ENCODE assay signal across 8 cellular contexts in genomic region chr17:76737082-76737675, GRCh38. TPM values are rescaled to one million over a fixed set of nuclear protein-coding genes. Genes with fewer than 3 reads are reported as not detected.
DNase-seq lines count a peak whose midpoint lies in the region; ATAC-seq, FAIRE-seq and TF ChIP-seq lines count a peak whose summit lies in the region.

SRSF2 (minus strand) TSS chr17:76737331; CDS start chr17:76737160, 171 bp downstream.

- POLR2A ChIA-PET in OCI-LY7 (lab: Charles Lee) = interaction anchor here (0.7 to 2.6 kb wide), 4 partner anchors 9 to 66 kb away, joined by 3 to 12 read pairs (median 7); no protein-coding TSS in a partner anchor
- POLR2A ChIA-PET in endothelial cell of umbilical vein (lab: Charles Lee) = interaction anchor here (0.7 to 2.7 kb wide), 6 partner anchors 9 to 66 kb away, joined by 3 to 21 read pairs (median 4); partner anchors contain the start of genes JMJD6 and METTL23

- FAIRE-seq in D721Med (lab: Jason Lieb, UNC) = no peak
- peak; percentile 93 for FAIRE-seq in endothelial cell of umbilical vein (lab: Jason Lieb, UNC)

- TF ChIP-seq CTCF in D721Med (IDR thresholded peaks at IDR 0.05; ENCODE audit: insufficient read depth, missing control alignments) (no peak), OCI-LY7 (conservative IDR thresholded peaks at IDR 0.05; ENCODE audit: low read length) (no peak), endothelial cell of umbilical vein (IDR thresholded peaks at IDR 0.05; ENCODE audit: extremely low read depth in 1 of 2, insufficient read depth in 1 of 2, low read depth in 1 of 2, low read length in 2 of 2) (no peak)

- H3K9ac ChIP-seq in endothelial cell of umbilical vein (replicated peaks; ENCODE audit: extremely low read depth, insufficient read depth, low read length) = peak within 1 kb of the TSS; percentile 97

- H2AFZ ChIP-seq in OCI-LY7 (ENCODE audit: low read length) = peak within 1 kb of the TSS; percentile 44; the same call in 1 of the 2 replicates
- H2AFZ ChIP-seq in endothelial cell of umbilical vein (ENCODE audit: low read depth, low read length) = peak within 1 kb of the TSS; percentile 87

- TF ChIP-seq POLR2A in endothelial cell of umbilical vein (IDR thresholded peaks at IDR 0.05; ENCODE audit: low read depth, low read length) = peak; percentile 100

- ATAC-seq in GM21526 (IDR thresholded peaks at IDR 0.05; ENCODE audit: low FRiP score, unreplicated experiment) = peak; percentile 48

- no peaks in the 10 kb centered on the region for H3K9me2 ChIP-seq in OCI-LY7 (ENCODE audit: insufficient read depth, low read length)

- H3K9me3 ChIP-seq in OCI-LY7 (ENCODE audit: low read length) (no peaks in the 10 kb centered on the region), endothelial cell of umbilical vein (replicated peaks; ENCODE audit: control insufficient read depth, insufficient read depth, low read length) (no peaks in the 10 kb centered on the region)

- intact Hi-C loops in OCI-LY7 (cut with micrococcal nuclease; ENCODE audit: unreplicated experiment) = loop anchor here (1.0 to 10.0 kb wide), 8 partner anchors 11 to 1072 kb away; partner anchors contain the start of genes JMJD6, METTL23, RECQL5 and SAP30BP
- intact Hi-C loops in endothelial cell of umbilical vein (cut with micrococcal nuclease) = loop anchor here (1.0 to 5.0 kb wide), 4 partner anchors 11 to 403 kb away; partner anchors contain the start of genes JMJD6, METTL23 and SEC14L1

- H3K9me1 ChIP-seq in endothelial cell of umbilical vein (replicated peaks; ENCODE audit: control insufficient read depth, extremely low read depth, insufficient read depth, low read length) = no peaks in the 10 kb centered on the region

- H4K20me1 ChIP-seq in OCI-LY7 (ENCODE audit: insufficient read depth, low read length) (peaks cover 36% of the 10 kb centered on the region), endothelial cell of umbilical vein (replicated peaks; ENCODE audit: control insufficient read depth, extremely low read depth, insufficient read depth, low read length) (peaks cover 6% of the 10 kb centered on the region)

- H3K4me1 ChIP-seq in OCI-LY7 (ENCODE audit: insufficient read depth, low read length, poor library complexity, severe bottlenecking) (peaks cover 53% of the 10 kb centered on the region), endothelial cell of umbilical vein (ENCODE audit: control insufficient read depth, extremely low read depth, insufficient read depth, low read length) (peaks cover 38% of the 10 kb centered on the region)

- H3K4me2 ChIP-seq in OCI-LY7 (ENCODE audit: low read length) (peak within 1 kb of the TSS; percentile 96), endothelial cell of umbilical vein (ENCODE audit: insufficient read depth, low read length) (peak within 1 kb of the TSS; percentile 99)

- dilution Hi-C loops in endothelial cell of umbilical vein (cut with MboI; ENCODE audit: extremely low pct_ligation_motif_present, low sequenced_read_pairs) = no loop called here

- CTCF ChIA-PET in OCI-LY7 (lab: Charles Lee; ENCODE audit: unreplicated experiment) = interaction anchor here (0.6 kb wide), 1 partner anchor 356 kb away, joined by 3 read pairs; no protein-coding TSS in a partner anchor
- CTCF ChIA-PET in endothelial cell of umbilical vein (lab: Charles Lee) = interaction anchor here (2.1 to 3.8 kb wide), 2 partner anchors 10 to 18 kb away, joined by 5 to 22 read pairs; partner anchors contain the start of genes JMJD6 and METTL23

- DNase-seq in D721Med (ENCODE audit: insufficient read length, low spot score) (peak; percentile 69), HuH-7.5 (ENCODE audit: low spot score) (peak; percentile 87), OCI-LY7 (ENCODE audit: low spot score) (peak; percentile 100), activated T-cell treated with anti-CD3 and anti-CD28 coated beads for 1 hour (ENCODE audit: low read depth) (peak; percentile 97), endothelial cell of umbilical vein (ENCODE audit: low read depth, low spot score) (peak; percentile 99), middle frontal gyrus (ENCODE audit: extremely low spot score, low spot score) (peak; percentile 98)
- peak; percentile 97 for DNase-seq in stimulated activated CD8-positive, alpha-beta memory T cell treated with anti-CD3 and anti-CD28 coated beads, Interleukin-2, amount 100 ng/mL, for 48 hours (ENCODE audit: low read depth in 2 of 2)

- BruUV-seq in OCI-LY7 (replicated peaks; lab: Mats Ljungman, UMichigan) (no TSS peak), endothelial cell of umbilical vein (replicated peaks; lab: Mats Ljungman, UMichigan) (TSS peak; percentile 32)

- peaks cover 80% of the 10 kb centered on the region for H3K79me2 ChIP-seq in OCI-LY7 (ENCODE audit: insufficient read depth, low read depth, low read length)
- H3K79me2 ChIP-seq in endothelial cell of umbilical vein (ENCODE audit: control insufficient read depth, insufficient read depth, low read length) = peaks cover 59% of the 10 kb centered on the region

- H3K4me3 ChIP-seq in OCI-LY7 (ENCODE audit: low read depth, low read length, poor library complexity, severe bottlenecking) (peak within 1 kb of the TSS; percentile 77), endothelial cell of umbilical vein (replicated peaks in 1 of 3; ENCODE audit: insufficient read depth in 1 of 3, low read depth in 1 of 3, low read length in 3 of 3) (peak within 1 kb of the TSS; percentile 82 to 96 (median 90))

- H3K27ac ChIP-seq in OCI-LY7 (ENCODE audit: low read depth, low read length, poor library complexity, severe bottlenecking) (peak within 1 kb of the TSS; percentile 92), endothelial cell of umbilical vein (ENCODE audit: insufficient read depth, low read depth, low read length) (peak within 1 kb of the TSS; percentile 92)

- H3K36me3 ChIP-seq in OCI-LY7 (ENCODE audit: insufficient read depth, low read length) (peaks cover 70% of the 10 kb centered on the region), endothelial cell of umbilical vein (ENCODE audit: control insufficient read depth in 2 of 2, extremely low read depth in 1 of 2, insufficient read depth in 2 of 2, low read length in 2 of 2) (peaks cover 6 to 30% of the 10 kb centered on the region in 2 experiments)

- H3K27me3 ChIP-seq in endothelial cell of umbilical vein (ENCODE audit: control insufficient read depth in 2 of 2, insufficient read depth in 2 of 2, low read length in 2 of 2) = no peaks in the 10 kb centered on the region

TF ChIP-seq in endothelial cell of umbilical vein, 7 proteins besides CTCF, POLR2A, EP300 and RAD21:
- peak; percentile 100 for TF ChIP-seq POLR2AphosphoS5 (IDR thresholded peaks at IDR 0.05; ENCODE audit: insufficient read depth, low read depth, low read length)
- TF ChIP-seq EZH2 (IDR thresholded peaks at IDR 0.05; ENCODE audit: borderline replicate concordance, low read depth, low read length, severe bottlenecking) = no peak
- TF ChIP-seq MYC (IDR thresholded peaks at IDR 0.05; ENCODE audit: low read depth, low read length) = peak; percentile 31

RNA-seq across cellular contexts. Expression of gene SRSF2, which starts in this region (rescaled TPM):
- total RNA-seq in OCI-LY7 (2014; rRNA removed; shearing (Covaris generic)) = 1,143 and 2,207 TPM in 2 replicates
- total RNA-seq in OCI-LY7 (2022) (619 and 683 TPM in 2 replicates), endothelial cell of umbilical vein (303 and 307 TPM in 2 replicates)
- 283 and 380 TPM in 2 replicates for polyA plus RNA-seq in endothelial cell of umbilical vein
- 151 and 197 TPM in 2 replicates for polyA plus RNA-seq in endothelial cell of umbilical vein (2011; cell fraction: cytosol; rRNA removed)
- polyA plus RNA-seq in endothelial cell of umbilical vein (2011; cell fraction: nucleus; rRNA removed) = 453 and 593 TPM in 2 replicates
- polyA plus RNA-seq in endothelial cell of umbilical vein (2012) = 179 and 283 TPM in 2 replicates
- polyA minus RNA-seq in endothelial cell of umbilical vein = 190 and 266 TPM in 2 replicates
- 372 TPM for polyA minus RNA-seq in endothelial cell of umbilical vein (2011; cell fraction: cytosol; rRNA and poly(A)+ RNA removed)
- 199 and 376 TPM in 2 replicates for polyA minus RNA-seq in endothelial cell of umbilical vein (2011; cell fraction: nucleus; rRNA and poly(A)+ RNA removed)

Comparison
In these comparisons a context has a peak if more than half of its experiments do, and no peak if none do; other contexts are left out.
1. Peak in every context shown above with its lines: DNase-seq, ATAC-seq, H3K4me3 ChIP-seq and H3K27ac ChIP-seq.